In the genomic region with DNA sequence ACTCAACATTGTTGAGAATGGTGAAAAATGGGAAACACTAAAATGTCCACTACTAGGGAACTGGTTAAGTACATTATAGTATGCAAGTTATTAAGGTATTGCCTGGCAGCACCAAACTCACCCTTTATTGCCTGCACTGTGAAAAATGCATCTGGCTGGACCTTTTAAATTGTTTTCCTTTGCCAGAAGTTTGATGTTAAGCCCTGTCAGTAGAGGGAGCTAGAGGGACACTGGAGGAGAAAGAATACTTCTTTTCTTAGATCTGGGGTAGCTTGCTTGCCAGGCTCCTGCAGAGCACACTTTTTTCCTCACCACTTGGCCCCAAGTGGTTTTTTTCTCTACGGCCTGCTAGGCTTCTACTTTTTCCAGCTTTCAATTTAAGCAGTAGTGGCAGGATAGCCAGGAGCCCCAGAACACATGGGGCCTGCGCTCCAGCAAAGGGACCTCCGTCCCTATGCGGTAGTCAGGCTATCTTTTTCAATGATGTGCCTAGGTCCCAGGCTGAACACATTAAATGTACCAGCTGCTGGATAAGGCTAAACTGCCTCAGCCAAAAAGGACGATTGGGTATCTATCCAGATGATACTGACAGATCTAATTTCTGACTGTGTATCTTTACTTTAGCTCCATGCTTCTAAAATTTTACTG, we compare ENCODE assay signal across 9 cellular contexts. TPM values are rescaled to one million over a fixed set of nuclear protein-coding genes. Genes with fewer than 3 reads are reported as not detected.
DNase-seq lines count a peak whose midpoint lies in the region; ATAC-seq and TF ChIP-seq lines count a peak whose summit lies in the region.
"Had no signal": no experiment of that assay in that cellular context is flagged by ENCODE, and none has a peak within 500 bp of the region (broad histone marks: within the 10 kb centered on the region; RNA-seq: fewer than 3 reads in every experiment).

No MANE protein-coding gene starts in this region.

- WGBS in liver = 84% methylated on average over 5 of the region's 5 CpGs

- ATAC-seq in GM21381 (IDR thresholded peaks at IDR 0.05; ENCODE audit: unreplicated experiment) (no peak), GM18519 (IDR thresholded peaks at IDR 0.05; ENCODE audit: low FRiP score, unreplicated experiment) (no peak)

- H3K9ac ChIP-seq in liver (ENCODE audit: low read depth in 1 of 2, low read length in 2 of 2) = no peak overlapping the region

- H3K4me3 ChIP-seq in WERI-Rb-1 (ENCODE audit: low read depth, low read length) = no peak overlapping the region
- H3K4me3 ChIP-seq in liver (ENCODE audit: low read depth in 1 of 3, low read length in 3 of 3) = no peak overlapping the region
- H3K4me3 ChIP-seq: thoracic aorta had no signal

- DNase-seq in GDM1 (lab: John Stamatoyannopoulos, UW) (peak; percentile 22), LHCN-M2 (ENCODE audit: low read depth) (peak; percentile 28), WERI-Rb-1 (peak; percentile 28), activated gamma-delta T cell (lab: John Stamatoyannopoulos, UW) (no peak)
- no peak for DNase-seq in activated T-cell treated with anti-CD3 and anti-CD28 coated beads, Interleukin-2, amount 50 U/mL, for 48 hours

- no peaks in the 10 kb centered on the region for H3K4me1 ChIP-seq in liver (ENCODE audit: control insufficient read depth in 4 of 4, insufficient read depth in 4 of 4, low read length in 3 of 4)

- H3K27ac ChIP-seq in WERI-Rb-1 = no peak overlapping the region
- H3K27ac ChIP-seq in liver (ENCODE audit: low read depth in 1 of 2, low read length in 2 of 2) = no peak overlapping the region
- H3K27ac ChIP-seq: thoracic aorta had no signal

- TF ChIP-seq RAD21 in liver (IDR thresholded peaks at IDR 0.05) = peak; percentile 87 to 91

- H3K27me3 ChIP-seq in WERI-Rb-1 (ENCODE audit: insufficient read depth, low read depth, severe bottlenecking) (no peaks in the 10 kb centered on the region), liver (ENCODE audit: control insufficient read depth in 4 of 4, insufficient read depth in 4 of 4, low read length in 3 of 4) (no peaks in the 10 kb centered on the region)

- H3K9me3 ChIP-seq in WERI-Rb-1 (ENCODE audit: severe bottlenecking) (no peaks in the 10 kb centered on the region), liver (ENCODE audit: control insufficient read depth in 4 of 4, low read length in 3 of 4) (no peaks in the 10 kb centered on the region)
- H3K9me3 ChIP-seq: thoracic aorta had no signal

- TF ChIP-seq CTCF in WERI-Rb-1 (IDR thresholded peaks at IDR 0.05; ENCODE audit: low read depth, low read length) (peak; percentile 50), liver (IDR thresholded peaks at IDR 0.05; ENCODE audit: low read depth, low read length, missing input control) (peak; percentile 72)

- no peaks in the 10 kb centered on the region for H3K36me3 ChIP-seq in WERI-Rb-1
- H3K36me3 ChIP-seq in liver (ENCODE audit: control insufficient read depth in 4 of 4, insufficient read depth in 3 of 4, low read depth in 1 of 4, low read length in 3 of 4) = no peaks in the 10 kb centered on the region
- H3K36me3 ChIP-seq: thoracic aorta had no signal

TF ChIP-seq in liver, 16 proteins besides CTCF, POLR2A, EP300 and RAD21:
- no peak for TF ChIP-seq NR2F2 (IDR thresholded peaks at IDR 0.05)
- TF ChIP-seq HNF4A (conservative IDR thresholded peaks at IDR 0.05) = peak in 1 of 2 donors; percentile 21
- TF ChIP-seq HNF4G (IDR thresholded peaks at IDR 0.05) = no peak
TF ChIP-seq in liver: peak in this region for 1.

RNA-seq across cellular contexts. Expression of a gene that starts 8.0 kb away (rescaled TPM):
- 14.0 and 14.5 TPM in 2 replicates for total RNA-seq in LHCN-M2 (2014; rRNA removed)
- polyA plus RNA-seq in LHCN-M2 (2012) = 26.9 TPM
- total RNA-seq in liver = 1 to 10 TPM; 2.6 to 3.3 TPM
- polyA plus RNA-seq in liver = 1 to 10 TPM; 1.1 to 4.0 TPM

RNA-seq across cellular contexts. Expression of a gene that starts 23.8 kb away (rescaled TPM):
- total RNA-seq in LHCN-M2 (2014; rRNA removed) (19.6 and 21.8 TPM in 2 replicates), liver (10 to 100 TPM in 1 of 2 donors, 1 to 10 TPM in 1; 1.8 to 18.1 TPM)
- polyA plus RNA-seq in LHCN-M2 (2012) = 5.1 TPM
- polyA plus RNA-seq in liver = 1 to 10 TPM in 1 of 2 donors, under 1 TPM in 1; 0.36 to 2.1 TPM

RNA-seq across cellular contexts. Expression of a gene that starts 58.4 kb away (rescaled TPM):
- total RNA-seq in LHCN-M2 (2014; rRNA removed) = 9.4 and 16.6 TPM in 2 replicates
- polyA plus RNA-seq in LHCN-M2 (2012) = 14.3 TPM
- 10 to 100 TPM; 27.9 to 44.6 TPM for total RNA-seq in liver
- polyA plus RNA-seq in liver = 10 to 100 TPM; 19.2 to 27.2 TPM

Comparison
In these comparisons a context has a peak if more than half of its experiments do, and no peak if none do; other contexts are left out.
1. DNase-seq: peak in GDM1 (single experiment), LHCN-M2 (single experiment) and WERI-Rb-1 (single experiment); none in activated T-cell treated with anti-CD3 and anti-CD28 coated beads, Interleukin-2, amount 50 U/mL, for 48 hours (0 of 2) and activated gamma-delta T cell (single experiment).